Comparison of ENCODE assay signal across 1 cellular context in the genomic region with DNA sequence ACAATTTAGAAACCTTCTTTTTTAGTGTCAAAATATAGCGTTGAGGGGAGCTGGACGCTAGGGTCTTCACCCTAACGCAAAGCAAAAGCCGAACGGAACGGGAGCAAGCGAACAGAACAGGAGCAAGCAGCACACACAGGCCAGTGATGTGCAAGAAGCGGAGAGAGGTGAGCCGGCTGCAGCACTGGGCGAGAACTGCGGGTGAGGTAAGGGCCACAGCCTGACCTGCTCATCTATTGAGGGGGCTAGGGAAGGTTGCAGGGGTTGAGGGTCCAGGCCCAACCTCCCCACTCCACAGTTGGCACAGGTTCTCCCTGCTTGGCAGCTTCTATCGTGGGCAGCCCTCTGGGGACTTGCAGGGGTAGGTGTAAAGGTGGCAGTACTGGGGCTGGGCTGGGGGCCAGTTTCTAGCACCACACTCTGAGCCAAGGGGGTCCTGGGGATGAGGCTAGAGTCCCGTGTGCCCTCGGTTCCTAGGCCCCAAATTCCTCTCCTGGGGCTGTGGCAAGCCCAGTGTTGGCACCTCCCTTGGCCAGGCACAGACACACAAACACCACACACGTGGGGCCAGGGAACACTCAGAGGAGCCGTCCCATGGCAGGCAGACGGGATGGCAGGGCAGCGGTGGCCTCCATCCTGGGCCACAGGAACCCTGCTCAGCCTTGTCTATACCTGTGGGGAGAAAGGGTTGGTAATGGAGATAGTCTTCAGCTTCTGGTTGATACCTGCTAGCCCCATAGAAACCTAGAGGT.
TF ChIP-seq lines count a peak whose summit lies in the region.

No MANE protein-coding gene starts in this region.

TF ChIP-seq in H1, 55 proteins besides CTCF, POLR2A, EP300 and RAD21:
- TF ChIP-seq POU5F1 (IDR thresholded peaks at IDR 0.05; ENCODE audit: low read depth, low read length): no peak
- TF ChIP-seq RNF2 (IDR thresholded peaks at IDR 0.05; ENCODE audit: borderline replicate concordance, low read depth, low read length, missing control alignments, poor library complexity, severe bottlenecking): no peak
- no peak for TF ChIP-seq TAF1 (IDR thresholded peaks at IDR 0.05; ENCODE audit: low read depth, low read length)
- TF ChIP-seq SUZ12 (IDR thresholded peaks at IDR 0.05; ENCODE audit: low read length): no peak
- TF ChIP-seq JUND (IDR thresholded peaks at IDR 0.05; ENCODE audit: low read length): no peak
- no peak for TF ChIP-seq MAFK (IDR thresholded peaks at IDR 0.05; ENCODE audit: low read depth, low read length)
- TF ChIP-seq E2F6 (IDR thresholded peaks at IDR 0.05): no peak
- no peak for TF ChIP-seq HDAC6 (IDR thresholded peaks at IDR 0.05; ENCODE audit: low read depth, low read length)
- TF ChIP-seq, protein P1, sequence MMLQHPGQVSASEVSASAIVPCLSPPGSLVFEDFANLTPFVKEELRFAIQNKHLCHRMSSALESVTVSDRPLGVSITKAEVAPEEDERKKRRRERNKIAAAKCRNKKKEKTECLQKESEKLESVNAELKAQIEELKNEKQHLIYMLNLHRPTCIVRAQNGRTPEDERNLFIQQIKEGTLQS (IDR thresholded peaks at IDR 0.05; ENCODE audit: insufficient read depth, low read depth, low read length): no peak
- no peak for TF ChIP-seq KDM1A (IDR thresholded peaks at IDR 0.05; ENCODE audit: borderline replicate concordance, low read length)
- no peak for TF ChIP-seq SRF (IDR thresholded peaks at IDR 0.05; ENCODE audit: low read depth, low read length)
- TF ChIP-seq KDM4A (IDR thresholded peaks at IDR 0.05; ENCODE audit: low read depth, low read length, severe bottlenecking): no peak
- TF ChIP-seq TEAD4 (IDR thresholded peaks at IDR 0.05; ENCODE audit: low read depth, low read length): no peak
- TF ChIP-seq RFX5 (IDR thresholded peaks at IDR 0.05; ENCODE audit: borderline replicate concordance, low read depth, low read length): no peak
- TF ChIP-seq USF2 (IDR thresholded peaks at IDR 0.05; ENCODE audit: low read length): no peak
